9 cellular contexts compared by ENCODE assay signal in the genomic region with DNA sequence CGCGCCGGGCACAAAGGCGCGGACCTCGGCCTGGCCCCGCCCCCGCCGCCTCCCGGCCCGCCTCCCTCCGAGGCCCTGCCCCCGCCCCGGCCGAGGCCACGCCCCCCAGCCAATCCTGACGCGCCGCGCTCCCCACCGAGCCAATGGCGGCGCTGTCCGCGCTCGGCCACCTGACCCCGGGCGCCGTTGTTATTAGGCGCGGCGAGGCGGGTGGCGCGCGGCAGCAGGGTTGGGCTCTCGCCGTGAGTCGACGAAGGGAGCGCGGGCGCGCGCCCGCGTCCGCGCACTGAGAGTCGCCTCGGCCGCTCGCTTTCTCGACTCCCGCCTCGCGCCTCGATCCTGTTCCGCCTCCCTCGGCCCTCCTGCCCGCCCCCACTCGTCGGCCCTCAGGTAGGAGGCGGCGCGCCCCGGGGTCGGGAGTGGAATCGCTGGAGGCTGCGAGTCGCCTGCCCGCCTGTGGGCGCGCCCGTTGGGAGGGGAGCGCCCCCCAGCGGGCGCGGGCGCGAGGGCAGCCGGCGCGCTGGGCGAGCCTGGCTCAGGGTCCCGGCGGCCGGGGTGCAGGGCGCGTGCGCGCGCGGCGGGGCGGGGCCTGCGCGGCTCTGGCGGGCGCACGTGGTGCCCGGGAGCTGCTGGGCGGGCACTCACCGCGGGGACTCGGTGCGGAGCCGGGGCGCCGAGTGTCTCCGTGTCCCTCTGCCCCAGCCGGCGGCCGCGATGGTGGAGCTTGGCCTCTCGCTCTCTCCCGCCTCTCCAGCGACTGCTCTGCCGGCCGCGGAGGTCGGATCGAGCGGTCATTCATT. TPM values are rescaled to one million over a fixed set of nuclear protein-coding genes. Genes with fewer than 3 reads are reported as not detected.
A peak's percentile ranks its signal among the peaks of the same experiment; 100 is the strongest.
DNase-seq lines count a peak whose midpoint lies in the region; ATAC-seq and TF ChIP-seq lines count a peak whose summit lies in the region.
"Had no signal": no experiment of that assay in that cellular context is flagged by ENCODE, and none has a peak within 500 bp of the region (broad histone marks: within the 10 kb centered on the region; RNA-seq: fewer than 3 reads in every experiment).

No MANE protein-coding gene starts in this region.

- H3K36me3 Mint-ChIP-seq in activated naive CD8-positive, alpha-beta T cell: no peaks in the 10 kb centered on the region

- TF ChIP-seq CTCF in heart right ventricle (IDR thresholded peaks at IDR 0.05) (peak in 8 of 9 donors; percentile 18 to 54 (median 37)), PC-9 (conservative IDR thresholded peaks at IDR 0.05) (no peak)

- H3K27me3 ChIP-seq in heart right ventricle (peaks cover 36 to 94% (median 92%) of the 10 kb centered on the region in 7 donors), PC-9 (ENCODE audit: insufficient read depth, low read depth) (peaks cover 23% of the 10 kb centered on the region)

- H2AFZ ChIP-seq in PC-9: no peak overlapping the region

- no peak overlapping the region for H3K27ac Mint-ChIP-seq in activated naive CD8-positive, alpha-beta T cell

- H4K20me1 ChIP-seq in PC-9 (ENCODE audit: insufficient read depth): no peaks in the 10 kb centered on the region
- H4K20me1 ChIP-seq: BLaER1 had no signal

- BruUV-seq in PC-9 (replicated peaks; lab: Mats Ljungman, UMichigan): no TSS peak

- POLR2A ChIA-PET in PC-9 (lab: Charles Lee; ENCODE audit: unreplicated experiment): no interaction called here

- no peak overlapping the region for H3K4me2 ChIP-seq in PC-9
- H3K4me2 ChIP-seq: BLaER1 had no signal

- CTCF ChIA-PET in PC-9 (lab: Charles Lee): no interaction called here

- no peaks in the 10 kb centered on the region for H3K79me2 ChIP-seq in PC-9 (ENCODE audit: low read depth)

- ATAC-seq in HG02973 (IDR thresholded peaks at IDR 0.05; ENCODE audit: unreplicated experiment) (peak; percentile 78), heart right ventricle (peak; percentile 94 to 99 (median 96))

- WGBS in heart right ventricle, 2 donors: 1 to 3% methylated on average over 67 to 120 of the region's 124 CpGs

- H3F3A ChIP-seq in PC-9 (ENCODE audit: insufficient read depth, low read depth): no peaks in the 10 kb centered on the region

- peaks cover 44% of the 10 kb centered on the region for H3K27me3 Mint-ChIP-seq in activated naive CD8-positive, alpha-beta T cell

- H3K4me3 Mint-ChIP-seq in activated naive CD8-positive, alpha-beta T cell: peak overlapping the region; percentile 77

- H3K9me2 ChIP-seq in PC-9 (ENCODE audit: insufficient read depth): no peaks in the 10 kb centered on the region

- DNase-seq in activated T-cell treated with anti-CD3 and anti-CD28 coated beads for 1 hour (ENCODE audit: low read depth) (peak; percentile 7), NCI-H2171 treated with DMSO at 0.1 percent for 48 hours (lab: John Stamatoyannopoulos, UW) (peak; percentile 93), heart right ventricle (peak; percentile 84 to 87), pons (ENCODE audit: low spot score) (peak; percentile 88), PC-9 (no peak)
- no peak for DNase-seq in activated T-cell treated with anti-CD3 and anti-CD28 coated beads, Interleukin-2, amount 50 U/mL, for 1 hour

- intact Hi-C loops in heart right ventricle (cut with DNase I) (loop anchor here in 1 of 10 donors (5.0 kb wide), 1 partner anchor 285 kb away; no protein-coding TSS in a partner anchor), PC-9 (cut with micrococcal nuclease; ENCODE audit: unreplicated experiment) (no loop called here)

- H3K27ac ChIP-seq in heart right ventricle (peak overlapping the region in 1 of 10 donors; percentile 45), PC-9 (no peak overlapping the region)
- H3K27ac ChIP-seq: BLaER1 had no signal

- peak overlapping the region; percentile 11 to 56 (median 51) for H3K4me3 ChIP-seq in heart right ventricle
- no peak overlapping the region for H3K4me3 ChIP-seq in PC-9
- H3K4me3 ChIP-seq: BLaER1 had no signal

- H3K36me3 ChIP-seq in heart right ventricle (no peaks in the 10 kb centered on the region), PC-9 (ENCODE audit: low read depth) (no peaks in the 10 kb centered on the region)
- H3K36me3 ChIP-seq: BLaER1 had no signal

- H3K4me1 ChIP-seq in heart right ventricle: peaks cover 5 to 58% (median 35%) of the 10 kb centered on the region in 9 donors
- H3K4me1 ChIP-seq in PC-9 (replicated peaks; ENCODE audit: insufficient read depth): no peaks in the 10 kb centered on the region
- H3K4me1 ChIP-seq: BLaER1 had no signal

- H3K9me3 ChIP-seq in heart right ventricle (no peaks in the 10 kb centered on the region), PC-9 (ENCODE audit: insufficient read depth, low read depth) (no peaks in the 10 kb centered on the region)

- peaks cover 20% of the 10 kb centered on the region for H3K4me1 Mint-ChIP-seq in activated naive CD8-positive, alpha-beta T cell (ENCODE audit: low read depth)

- no peaks in the 10 kb centered on the region for H3K9me3 Mint-ChIP-seq in activated naive CD8-positive, alpha-beta T cell (ENCODE audit: low read depth)

RNA-seq across cellular contexts. Expression of a gene that starts 0.4 kb away (rescaled TPM):
- total RNA-seq in heart right ventricle (1 to 10 TPM in 7 of 10 donors, under 1 TPM in 3; 0.19 to 3.0 (median 1.3) TPM), PC-9 (2021) (not detected in 2 replicates)
- polyA plus RNA-seq in heart right ventricle: 1 to 10 TPM in 1 of 2 donors, under 1 TPM in 1; 0.59 to 2.3 TPM

Comparison
In these comparisons a context has a peak if more than half of its experiments do, and no peak if none do; other contexts are left out.
1. DNase-seq: peak in activated T-cell treated with anti-CD3 and anti-CD28 coated beads for 1 hour (single experiment), NCI-H2171 treated with DMSO at 0.1 percent for 48 hours (single experiment), heart right ventricle (2 of 2) and pons (single experiment); none in activated T-cell treated with anti-CD3 and anti-CD28 coated beads, Interleukin-2, amount 50 U/mL, for 1 hour (single experiment) and PC-9 (0 of 2).